In genomic region chr6:11810039-11810541, GRCh38 we compare ENCODE assay signal across 8 cellular contexts. TPM values are rescaled to one million over a fixed set of nuclear protein-coding genes. Genes with fewer than 3 reads are reported as not detected.
DNase-seq lines count a peak whose midpoint lies in the region; ATAC-seq and TF ChIP-seq lines count a peak whose summit lies in the region.

No MANE protein-coding gene starts in this region.

- intact Hi-C loops in PC-9 (cut with micrococcal nuclease; ENCODE audit: unreplicated experiment), result no loop called here
- intact Hi-C loops in activated T-helper 1 cell treated with anti-CD3 and anti-CD28 coated beads, Interleukin-12 subunit alpha, Interleukin-12 subunit beta, Interleukin-2, Interleukin-4 antibody, amounts not matched to agents 30 ng/mL and 10 ng/mL and 1 ng/mL, durations not matched to agents 14 hours and 24 hours and 36 hours (cut with micrococcal nuclease), result no loop called here

- H3K9me2 ChIP-seq in PC-9 (ENCODE audit: insufficient read depth), result no peaks in the 10 kb centered on the region

- no peaks in the 10 kb centered on the region for H3K27me3 ChIP-seq in PC-9 (ENCODE audit: insufficient read depth, low read depth)

- POLR2A ChIA-PET in PC-9 (lab: Charles Lee; ENCODE audit: unreplicated experiment), result no interaction called here

- H3K4me1 Mint-ChIP-seq in activated T-helper 1 cell treated with anti-CD3 and anti-CD28 coated beads, Interleukin-12 subunit alpha, Interleukin-12 subunit beta, Interleukin-2, Interleukin-4 antibody, amounts not matched to agents 30 ng/mL and 10 ng/mL and 1 ng/mL, durations not matched to agents 14 hours and 24 hours and 36 hours (ENCODE audit: low read depth), result peaks cover 28% of the 10 kb centered on the region

- H2AFZ ChIP-seq in PC-9, result peak overlapping the region; percentile 10; the same call in 1 of the 2 replicates

- H3K4me3 ChIP-seq in PC-9, result no peak overlapping the region

- no peaks in the 10 kb centered on the region for H3F3A ChIP-seq in PC-9 (ENCODE audit: insufficient read depth, low read depth)

- H4K20me1 ChIP-seq in PC-9 (ENCODE audit: insufficient read depth), result no peaks in the 10 kb centered on the region

- peaks cover 2% of the 10 kb centered on the region for H3K36me3 Mint-ChIP-seq in activated T-helper 1 cell treated with anti-CD3 and anti-CD28 coated beads, Interleukin-12 subunit alpha, Interleukin-12 subunit beta, Interleukin-2, Interleukin-4 antibody, amounts not matched to agents 30 ng/mL and 10 ng/mL and 1 ng/mL, durations not matched to agents 14 hours and 24 hours and 36 hours (ENCODE audit: low read depth)

- TF ChIP-seq CTCF in PC-9 (conservative IDR thresholded peaks at IDR 0.05), result no peak

- H3K4me2 ChIP-seq in PC-9, result 0 out of 2 replicates have a peak overlapping the region, but pooled peaks have one; percentile 1

- CTCF ChIA-PET in PC-9 (lab: Charles Lee), result no interaction called here

- H3K4me1 ChIP-seq in PC-9 (replicated peaks; ENCODE audit: insufficient read depth), result peaks cover 11% of the 10 kb centered on the region; the same call in 1 of the 2 replicates

- no peak for ATAC-seq in GM21447 (IDR thresholded peaks at IDR 0.05; ENCODE audit: unreplicated experiment)

- H3K36me3 ChIP-seq in PC-9 (ENCODE audit: low read depth), result no peaks in the 10 kb centered on the region

- no peaks in the 10 kb centered on the region for H3K27me3 Mint-ChIP-seq in activated T-helper 1 cell treated with anti-CD3 and anti-CD28 coated beads, Interleukin-12 subunit alpha, Interleukin-12 subunit beta, Interleukin-2, Interleukin-4 antibody, amounts not matched to agents 30 ng/mL and 10 ng/mL and 1 ng/mL, durations not matched to agents 14 hours and 24 hours and 36 hours (ENCODE audit: insufficient read depth)

- no peak overlapping the region for H3K27ac Mint-ChIP-seq in activated T-helper 1 cell treated with anti-CD3 and anti-CD28 coated beads, Interleukin-12 subunit alpha, Interleukin-12 subunit beta, Interleukin-2, Interleukin-4 antibody, amounts not matched to agents 30 ng/mL and 10 ng/mL and 1 ng/mL, durations not matched to agents 14 hours and 24 hours and 36 hours

- no peaks in the 10 kb centered on the region for H3K79me2 ChIP-seq in PC-9 (ENCODE audit: low read depth)

- DNase-seq in DMS53 treated with DMSO at 0.1 percent for 48 hours (lab: John Stamatoyannopoulos, UW; ENCODE audit: unreplicated experiment) (peak; percentile 56), PC-9 (peak; percentile 48 to 75), fibroblast of peridontal ligament (ENCODE audit: extremely low read depth) (peak; percentile 93), pons (ENCODE audit: low spot score) (peak; percentile 32), NK-92 (lab: John Stamatoyannopoulos, UW; ENCODE audit: unreplicated experiment) (no peak)
- no peak for DNase-seq in stimulated activated CD4-positive, alpha-beta T cell treated with anti-CD3 and anti-CD28 coated beads, Interleukin-4, amount 100 ng/mL, for 24 hours
- no peak for DNase-seq in activated T-helper 1 cell treated with anti-CD3 and anti-CD28 coated beads, Interleukin-12 subunit alpha, Interleukin-12 subunit beta, Interleukin-2, Interleukin-4 antibody, amounts not matched to agents 30 ng/mL and 10 ng/mL and 1 ng/mL, durations not matched to agents 14 hours and 24 hours and 36 hours (ENCODE audit: low spot score)

- peaks cover 5% of the 10 kb centered on the region for H3K9me3 Mint-ChIP-seq in activated T-helper 1 cell treated with anti-CD3 and anti-CD28 coated beads, Interleukin-12 subunit alpha, Interleukin-12 subunit beta, Interleukin-2, Interleukin-4 antibody, amounts not matched to agents 30 ng/mL and 10 ng/mL and 1 ng/mL, durations not matched to agents 14 hours and 24 hours and 36 hours

- no TSS peak for BruUV-seq in PC-9 (replicated peaks; lab: Mats Ljungman, UMichigan)

- H3K9me3 ChIP-seq in PC-9 (ENCODE audit: insufficient read depth, low read depth), result no peaks in the 10 kb centered on the region

- no peak overlapping the region for H3K4me3 Mint-ChIP-seq in activated T-helper 1 cell treated with anti-CD3 and anti-CD28 coated beads, Interleukin-12 subunit alpha, Interleukin-12 subunit beta, Interleukin-2, Interleukin-4 antibody, amounts not matched to agents 30 ng/mL and 10 ng/mL and 1 ng/mL, durations not matched to agents 14 hours and 24 hours and 36 hours

- no peak overlapping the region for H3K27ac ChIP-seq in PC-9

RNA-seq across cellular contexts. Expression of gene ADTRP, which starts 31.5 kb away (rescaled TPM):
- 4.1 and 7.9 TPM in 2 replicates for total RNA-seq in PC-9 (2021)
- 10.6 and 13.4 TPM in 2 replicates for total RNA-seq in activated T-helper 1 cell treated with anti-CD3 and anti-CD28 coated beads, Interleukin-12 subunit alpha, Interleukin-12 subunit beta, Interleukin-2, Interleukin-4 antibody, amounts not matched to agents 30 ng/mL and 10 ng/mL and 1 ng/mL, durations not matched to agents 14 hours and 24 hours and 36 hours

Comparison
In these comparisons a context has a peak if more than half of its experiments do, and no peak if none do; other contexts are left out.
1. DNase-seq: peak in DMS53 treated with DMSO at 0.1 percent for 48 hours (single experiment), PC-9 (2 of 2), fibroblast of peridontal ligament (single experiment) and pons (single experiment); none in stimulated activated CD4-positive, alpha-beta T cell treated with anti-CD3 and anti-CD28 coated beads, Interleukin-4, amount 100 ng/mL, for 24 hours (single experiment), NK-92 (single experiment) and activated T-helper 1 cell treated with anti-CD3 and anti-CD28 coated beads, Interleukin-12 subunit alpha, Interleukin-12 subunit beta, Interleukin-2, Interleukin-4 antibody, amounts not matched to agents 30 ng/mL and 10 ng/mL and 1 ng/mL, durations not matched to agents 14 hours and 24 hours and 36 hours (single experiment).